Comparison of ENCODE assay signal across 8 cellular contexts in the genomic region with DNA sequence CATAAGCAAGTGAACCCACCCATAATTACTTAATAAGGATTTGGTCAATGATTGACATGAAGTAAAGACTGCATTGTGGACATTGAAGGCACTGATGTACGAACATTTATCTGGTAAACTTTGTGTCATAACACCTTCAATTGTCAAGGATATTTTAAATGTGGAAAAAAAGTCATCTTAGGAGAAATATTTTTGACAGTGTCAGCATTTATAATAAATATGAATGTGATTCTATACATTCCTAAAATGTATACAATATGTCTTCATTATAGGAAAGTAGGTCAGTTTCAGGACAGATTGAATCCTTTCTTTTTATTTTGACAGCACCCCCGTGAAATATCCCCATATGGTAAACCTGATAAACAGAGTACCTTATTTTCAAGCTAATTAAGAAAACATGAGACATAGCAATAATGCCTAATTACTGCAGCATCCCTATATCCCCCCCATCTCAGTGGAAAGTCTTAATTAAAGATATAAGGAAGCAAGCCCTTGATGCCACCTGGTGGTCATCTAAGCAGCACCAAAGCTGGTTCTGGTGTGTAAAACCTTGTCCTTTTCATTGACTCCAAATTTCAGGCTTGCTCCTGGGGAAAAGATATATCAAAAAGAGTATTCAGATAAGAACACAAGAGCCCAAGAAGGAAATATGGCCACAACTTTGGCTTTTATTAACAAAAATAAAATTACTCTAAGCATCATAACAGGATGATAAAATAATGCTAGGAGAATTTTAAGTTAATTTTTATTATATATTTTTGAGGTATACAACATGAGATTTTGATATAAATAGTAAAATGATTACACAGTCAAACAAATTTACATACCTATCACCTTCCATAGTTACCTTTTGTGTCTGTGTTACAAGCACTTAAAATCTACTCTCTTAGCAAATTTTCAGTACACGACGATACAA.
A peak's percentile ranks its signal among the peaks of the same experiment; 100 is the strongest.
DNase-seq lines count a peak whose midpoint lies in the region; ATAC-seq and TF ChIP-seq lines count a peak whose summit lies in the region.

No MANE protein-coding gene starts in this region.

- H3K36me3 Mint-ChIP-seq in activated naive CD4-positive, alpha-beta T cell treated with anti-CD3 and anti-CD28 coated beads for 36 hours (ENCODE audit: low read depth), result no peaks in the 10 kb centered on the region
- H3K36me3 Mint-ChIP-seq in activated naive CD4-positive, alpha-beta T cell treated with anti-CD3 and anti-CD28 coated beads, Interleukin-2, amount 50 U/mL, for 72 hours, result no peaks in the 10 kb centered on the region

- H4K20me1 ChIP-seq in fibroblast of lung (ENCODE audit: control insufficient read depth, extremely low read depth, insufficient read depth, low read length), result no peaks in the 10 kb centered on the region

- intact Hi-C loops in activated naive CD4-positive, alpha-beta T cell treated with anti-CD3 and anti-CD28 coated beads for 36 hours (cut with micrococcal nuclease), result loop anchor here (5.0 kb wide), 2 partner anchors 715 to 760 kb away; no protein-coding TSS in a partner anchor

- H3K4me1 ChIP-seq in fibroblast of lung (ENCODE audit: control insufficient read depth, extremely low read depth, insufficient read depth, low read length) (no peaks in the 10 kb centered on the region), suprapubic skin (no peaks in the 10 kb centered on the region)

- H3K27me3 ChIP-seq in fibroblast of lung (ENCODE audit: control insufficient read depth, insufficient read depth, low read length) (no peaks in the 10 kb centered on the region), suprapubic skin (no peaks in the 10 kb centered on the region)

- H3K4me3 ChIP-seq in fibroblast of lung (replicated peaks in 1 of 4; ENCODE audit: control extremely low read depth in 1 of 4, insufficient read depth in 1 of 4, low read depth in 3 of 4, low read length in 4 of 4) (no peak overlapping the region), suprapubic skin (no peak overlapping the region)

- no peak for TF ChIP-seq POLR2A in suprapubic skin (IDR thresholded peaks at IDR 0.05)

- no peaks in the 10 kb centered on the region for H3K79me2 ChIP-seq in fibroblast of lung (ENCODE audit: control insufficient read depth, insufficient read depth, low read length)

- H3K4me1 Mint-ChIP-seq in activated naive CD4-positive, alpha-beta T cell treated with anti-CD3 and anti-CD28 coated beads for 36 hours (ENCODE audit: low read depth), result no peaks in the 10 kb centered on the region

- no peak for ATAC-seq in activated naive CD4-positive, alpha-beta T cell treated with anti-CD3 and anti-CD28 coated beads, Interleukin-2, amount 50 U/mL, for 72 hours
- ATAC-seq in HG03521 (IDR thresholded peaks at IDR 0.05; ENCODE audit: unreplicated experiment), result no peak
- no peak for ATAC-seq in GM19455 (IDR thresholded peaks at IDR 0.05; ENCODE audit: unreplicated experiment)

- no peak overlapping the region for H2AFZ ChIP-seq in fibroblast of lung (ENCODE audit: low read length)

- CTCF ChIA-PET in activated naive CD4-positive, alpha-beta T cell treated with anti-CD3 and anti-CD28 coated beads for 36 hours (lab: Charles Lee), result interaction anchor here (0.7 to 1.1 kb wide), 2 partner anchors 88 to 90 kb away, joined by 3 read pairs; no protein-coding TSS in a partner anchor

- TF ChIP-seq CTCF in fibroblast of lung (conservative IDR thresholded peaks at IDR 0.05 in 1 of 2, IDR thresholded peaks at IDR 0.05 in 1 of 2; ENCODE audit: low read depth in 1 of 2, low read length in 2 of 2), result peak; percentile 28
- TF ChIP-seq CTCF in suprapubic skin (IDR thresholded peaks at IDR 0.05), result peak; percentile 5 to 27

- DNase-seq in activated naive CD4-positive, alpha-beta T cell treated with anti-CD3 and anti-CD28 coated beads for 36 hours, result peak; percentile 10
- DNase-seq in activated naive CD4-positive, alpha-beta T cell treated with anti-CD3 and anti-CD28 coated beads, Interleukin-2, amount 50 U/mL, for 72 hours (ENCODE audit: low spot score in 2 of 2), result no peak
- peak; percentile 9 for DNase-seq in NCI-H748 treated with DMSO at 0.1 percent for 48 hours (lab: John Stamatoyannopoulos, UW)
- peak; percentile 0 to 13 for DNase-seq in fibroblast of lung (ENCODE audit: low read depth in 2 of 2)
- DNase-seq in suprapubic skin (ENCODE audit: low spot score in 2 of 2), result no peak
- DNase-seq in AG20443 (ENCODE audit: low spot score), result no peak

- H3K9ac ChIP-seq in fibroblast of lung (ENCODE audit: insufficient read depth, low read length), result no peak overlapping the region

- WGBS in suprapubic skin, result 74% methylated on average over 4 of the region's 4 CpGs

- H3K27me3 Mint-ChIP-seq in activated naive CD4-positive, alpha-beta T cell treated with anti-CD3 and anti-CD28 coated beads for 36 hours (ENCODE audit: low read depth), result no peaks in the 10 kb centered on the region

- H3K9me3 ChIP-seq in fibroblast of lung (ENCODE audit: control insufficient read depth, insufficient read depth, low read depth, low read length) (no peaks in the 10 kb centered on the region), suprapubic skin (no peaks in the 10 kb centered on the region)

- no peak overlapping the region for H3K4me2 ChIP-seq in fibroblast of lung (ENCODE audit: extremely low read depth, insufficient read depth, low read length)

- no peak overlapping the region for H3K27ac Mint-ChIP-seq in activated naive CD4-positive, alpha-beta T cell treated with anti-CD3 and anti-CD28 coated beads for 36 hours
- H3K27ac Mint-ChIP-seq in activated naive CD4-positive, alpha-beta T cell treated with anti-CD3 and anti-CD28 coated beads, Interleukin-2, amount 50 U/mL, for 72 hours, result no peak overlapping the region

- H3K36me3 ChIP-seq in fibroblast of lung (ENCODE audit: control insufficient read depth, insufficient read depth, low read length) (no peaks in the 10 kb centered on the region), suprapubic skin (no peaks in the 10 kb centered on the region)

- no peak overlapping the region for H3K4me3 Mint-ChIP-seq in activated naive CD4-positive, alpha-beta T cell treated with anti-CD3 and anti-CD28 coated beads for 36 hours

- no peak for TF ChIP-seq EP300 in suprapubic skin (IDR thresholded peaks at IDR 0.05)

- H3K27ac ChIP-seq in fibroblast of lung (ENCODE audit: insufficient read depth, low read length) (no peak overlapping the region), suprapubic skin (no peak overlapping the region)

- peaks cover 4% of the 10 kb centered on the region for H3K9me3 Mint-ChIP-seq in activated naive CD4-positive, alpha-beta T cell treated with anti-CD3 and anti-CD28 coated beads for 36 hours
- peaks cover 0 to 4% of the 10 kb centered on the region in 2 donors for H3K9me3 Mint-ChIP-seq in activated naive CD4-positive, alpha-beta T cell treated with anti-CD3 and anti-CD28 coated beads, Interleukin-2, amount 50 U/mL, for 72 hours

Comparison
In these comparisons a context has a peak if more than half of its experiments do, and no peak if none do; other contexts are left out.
1. DNase-seq: peak in activated naive CD4-positive, alpha-beta T cell treated with anti-CD3 and anti-CD28 coated beads for 36 hours (single experiment), NCI-H748 treated with DMSO at 0.1 percent for 48 hours (single experiment) and fibroblast of lung (2 of 2); none in activated naive CD4-positive, alpha-beta T cell treated with anti-CD3 and anti-CD28 coated beads, Interleukin-2, amount 50 U/mL, for 72 hours (0 of 2), suprapubic skin (0 of 2) and AG20443 (single experiment).